In genomic region chr12:115323223-115323905, GRCh38 we compare ENCODE assay signal across 23 cellular contexts.
DNase-seq lines count a peak whose midpoint lies in the region; ATAC-seq and TF ChIP-seq lines count a peak whose summit lies in the region.
"Had no signal": no experiment of that assay in that cellular context is flagged by ENCODE, and none has a peak within 500 bp of the region (broad histone marks: within the 10 kb centered on the region; RNA-seq: fewer than 3 reads in every experiment).

No MANE protein-coding gene starts in this region.

- DNase-seq in natural killer cell: no peak
- DNase-seq in natural killer cell treated with Interleukin-12 subunit alpha and Interleukin-12 subunit beta and Interleukin-15 and Interleukin-18, amount 100 ng/mL, for 72 hours (ENCODE audit: low spot score): no peak
- DNase-seq in WTC11 (ENCODE audit: low spot score): no peak
- peak; percentile 32 for DNase-seq in fibroblast of pulmonary artery (ENCODE audit: low read depth)
- DNase-seq in SKM-1 treated with dmso at 0.1 percent for 144 hours (lab: John Stamatoyannopoulos, UW; ENCODE audit: unreplicated experiment): no peak
- no peak for DNase-seq in T-helper 17 cell
- no peak for DNase-seq in NCI-H82 (lab: John Stamatoyannopoulos, UW)
- DNase-seq: 8988T; activated CD4-positive, alpha-beta T cell treated with anti-CD3 and anti-CD28 coated beads, Interleukin-2, amount 10 ng/mL, durations not matched to agents 24 days and 14 days; activated naive CD4-positive, alpha-beta T cell treated with anti-CD3 and anti-CD28 coated beads, Interleukin-2, amount 50 U/mL, for 16 hours; activated T-cell treated with anti-CD3 and anti-CD28 coated beads, Interleukin-2, amount 50 U/mL, for 24 hours; CD4-positive, CD25-positive, alpha-beta regulatory T cell; effector CD8-positive, alpha-beta T cell; immature natural killer cell; NCI-H146; NCI-H2227 treated with DMSO at 0.1 percent for 48 hours; SHP77 treated with DMSO at 0.1 percent for 48 hours; stimulated activated CD4-positive, alpha-beta T cell treated with anti-CD3 and anti-CD28 coated beads, Interleukin-12 subunit alpha, Interleukin-12 subunit beta, amount 100 ng/mL, for 4 hours; stimulated activated naive CD4-positive, alpha-beta T cell; T1000 had no signal

- intact Hi-C loops in natural killer cell (cut with micrococcal nuclease): no loop called here

- POLR2A ChIA-PET in WTC11 (lab: Charles Lee): no interaction called here

- TF ChIP-seq CTCF in natural killer cell (IDR thresholded peaks at IDR 0.05): peak; percentile 16
- no peak for TF ChIP-seq CTCF in WTC11 (IDR thresholded peaks at IDR 0.05)
- no peak for TF ChIP-seq CTCF in fibroblast of pulmonary artery (IDR thresholded peaks at IDR 0.05; ENCODE audit: low read length, missing control alignments)

- H3K4me3 Mint-ChIP-seq in natural killer cell (no peak overlapping the region), WTC11 (no peak overlapping the region), T-helper 17 cell (no peak overlapping the region)
- H3K4me3 Mint-ChIP-seq in natural killer cell treated with Interleukin-12 subunit alpha and Interleukin-12 subunit beta and Interleukin-15 and Interleukin-18, amount 100 ng/mL, for 72 hours: no peak overlapping the region
- H3K4me3 Mint-ChIP-seq: activated CD4-positive, alpha-beta T cell treated with anti-CD3 and anti-CD28 coated beads, Interleukin-2, amount 10 ng/mL, durations not matched to agents 24 days and 14 days; activated T-cell treated with anti-CD3 and anti-CD28 coated beads, Interleukin-2, amount 50 U/mL, for 24 hours; CD4-positive, CD25-positive, alpha-beta regulatory T cell; nephron had no signal

- H3K9me3 Mint-ChIP-seq in natural killer cell: peaks cover 7 to 11% of the 10 kb centered on the region in 2 donors
- H3K9me3 Mint-ChIP-seq in natural killer cell treated with Interleukin-12 subunit alpha and Interleukin-12 subunit beta and Interleukin-15 and Interleukin-18, amount 100 ng/mL, for 72 hours: peaks cover 11% of the 10 kb centered on the region
- H3K9me3 Mint-ChIP-seq in WTC11: no peaks in the 10 kb centered on the region
- H3K9me3 Mint-ChIP-seq: activated CD4-positive, alpha-beta T cell treated with anti-CD3 and anti-CD28 coated beads, Interleukin-2, amount 10 ng/mL, durations not matched to agents 24 days and 14 days had no signal

- H3K4me3 ChIP-seq in fibroblast of pulmonary artery (replicated peaks; ENCODE audit: low read depth, low read length): no peak overlapping the region
- H3K4me3 ChIP-seq: cardiac muscle cell had no signal

- no peaks in the 10 kb centered on the region for H3K9me3 ChIP-seq in T-helper 17 cell (ENCODE audit: control insufficient read depth, low read length, poor library complexity, severe bottlenecking)

- H3K4me1 Mint-ChIP-seq in natural killer cell: no peaks in the 10 kb centered on the region
- H3K4me1 Mint-ChIP-seq in natural killer cell treated with Interleukin-12 subunit alpha and Interleukin-12 subunit beta and Interleukin-15 and Interleukin-18, amount 100 ng/mL, for 72 hours (ENCODE audit: low read depth in 2 of 2): no peaks in the 10 kb centered on the region
- peaks cover 9% of the 10 kb centered on the region; the same call in 1 of the 2 replicates for H3K4me1 Mint-ChIP-seq in WTC11
- no peaks in the 10 kb centered on the region for H3K4me1 Mint-ChIP-seq in T-helper 17 cell
- H3K4me1 Mint-ChIP-seq: activated CD4-positive, alpha-beta T cell treated with anti-CD3 and anti-CD28 coated beads, Interleukin-2, amount 10 ng/mL, durations not matched to agents 24 days and 14 days; CD4-positive, CD25-positive, alpha-beta regulatory T cell; immature natural killer cell had no signal

- H3K27me3 Mint-ChIP-seq in natural killer cell (ENCODE audit: low read depth in 2 of 2) (peaks cover 0 to 2% of the 10 kb centered on the region in 2 donors), WTC11 (ENCODE audit: low read depth) (no peaks in the 10 kb centered on the region), T-helper 17 cell (no peaks in the 10 kb centered on the region)
- peaks cover 0 to 2% of the 10 kb centered on the region in 2 donors for H3K27me3 Mint-ChIP-seq in natural killer cell treated with Interleukin-12 subunit alpha and Interleukin-12 subunit beta and Interleukin-15 and Interleukin-18, amount 100 ng/mL, for 72 hours
- H3K27me3 Mint-ChIP-seq: activated CD4-positive, alpha-beta T cell treated with anti-CD3 and anti-CD28 coated beads, Interleukin-2, amount 10 ng/mL, durations not matched to agents 24 days and 14 days; activated T-cell treated with anti-CD3 and anti-CD28 coated beads, Interleukin-2, amount 50 U/mL, for 24 hours; CD4-positive, CD25-positive, alpha-beta regulatory T cell had no signal

- ATAC-seq in natural killer cell (no peak), WTC11 (no peak), GM19023 (IDR thresholded peaks at IDR 0.05; ENCODE audit: unreplicated experiment) (no peak), T-helper 17 cell (no peak)
- ATAC-seq in natural killer cell treated with Interleukin-12 subunit alpha and Interleukin-12 subunit beta and Interleukin-15 and Interleukin-18, amount 100 ng/mL, for 72 hours: no peak

- CTCF ChIA-PET in WTC11 (lab: Charles Lee): no interaction called here

- H3K36me3 Mint-ChIP-seq in natural killer cell: peaks cover 7% of the 10 kb centered on the region
- peaks cover 4% of the 10 kb centered on the region for H3K36me3 Mint-ChIP-seq in natural killer cell treated with Interleukin-12 subunit alpha and Interleukin-12 subunit beta and Interleukin-15 and Interleukin-18, amount 100 ng/mL, for 72 hours
- no peaks in the 10 kb centered on the region for H3K36me3 Mint-ChIP-seq in WTC11
- H3K36me3 Mint-ChIP-seq in T-helper 17 cell (ENCODE audit: low read depth): no peaks in the 10 kb centered on the region
- H3K36me3 Mint-ChIP-seq: CD4-positive, CD25-positive, alpha-beta regulatory T cell had no signal

- H3K27ac Mint-ChIP-seq in natural killer cell: no peak overlapping the region
- H3K27ac Mint-ChIP-seq in natural killer cell treated with Interleukin-12 subunit alpha and Interleukin-12 subunit beta and Interleukin-15 and Interleukin-18, amount 100 ng/mL, for 72 hours: no peak overlapping the region
- no peak overlapping the region for H3K27ac Mint-ChIP-seq in WTC11
- H3K27ac Mint-ChIP-seq in T-helper 17 cell: no peak overlapping the region
- H3K27ac Mint-ChIP-seq: activated CD4-positive, alpha-beta T cell treated with anti-CD3 and anti-CD28 coated beads, Interleukin-2, amount 10 ng/mL, durations not matched to agents 24 days and 14 days; activated T-cell treated with anti-CD3 and anti-CD28 coated beads, Interleukin-2, amount 50 U/mL, for 24 hours; CD4-positive, CD25-positive, alpha-beta regulatory T cell; immature natural killer cell had no signal

TF ChIP-seq in WTC11, 78 proteins besides CTCF, POLR2A, EP300 and RAD21:
- TF ChIP-seq ZNF512 (CRISPR knock-in tag; IDR thresholded peaks at IDR 0.05; ENCODE audit: borderline replicate concordance) (peak; percentile 81; the same call in 1 of the 2 replicates), E2F1 (CRISPR knock-in tag; IDR thresholded peaks at IDR 0.05) (no peak)
